In the genomic region with DNA sequence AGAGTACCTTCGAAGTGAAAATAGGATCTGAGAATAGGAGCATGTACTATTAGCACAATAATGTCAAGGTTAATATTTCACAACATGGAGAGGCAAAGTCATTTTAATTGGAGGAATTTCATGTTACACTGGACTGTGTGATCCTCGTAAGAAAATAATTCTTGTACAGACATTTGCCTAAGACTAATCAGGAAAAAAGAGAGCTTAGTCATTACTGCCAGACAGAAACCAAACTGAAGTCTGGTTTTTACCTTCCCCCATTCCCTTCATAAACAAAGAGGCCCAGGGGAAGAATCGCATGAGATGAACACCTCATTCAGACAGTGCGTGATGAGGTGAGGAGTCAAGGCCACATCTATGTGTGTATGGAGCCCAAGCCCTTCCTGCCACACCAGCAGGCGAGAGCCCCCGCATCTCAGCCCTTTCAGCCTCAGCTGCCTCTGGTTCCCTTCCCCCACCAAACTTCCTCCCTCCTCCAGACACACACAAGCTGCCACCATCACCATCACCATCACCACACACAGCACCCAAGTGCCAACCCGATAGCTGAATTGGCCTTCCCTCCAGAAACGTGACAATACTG, we compare ENCODE assay signal across 1 cellular context.
TF ChIP-seq lines count a peak whose summit lies in the region.

No MANE protein-coding gene starts in this region.

TF ChIP-seq in HepG2, 621 proteins besides CTCF, POLR2A, EP300 and RAD21 (continued from another document and continues in another):
- TF ChIP-seq ZC3H4 (CRISPR knock-in tag; IDR thresholded peaks at IDR 0.05; ENCODE audit: borderline replicate concordance) (no peak; the same call in 1 of the 2 replicates), RBFOX2 (IDR thresholded peaks at IDR 0.05; ENCODE audit: low read depth, low read length) (no peak), KAT8 (CRISPR knock-in tag; IDR thresholded peaks at IDR 0.05) (no peak), PAF1 (CRISPR knock-in tag; IDR thresholded peaks at IDR 0.05) (no peak), ZMYM2 (CRISPR knock-in tag; IDR thresholded peaks at IDR 0.05) (no peak), BORCS8-MEF2B (CRISPR knock-in tag; IDR thresholded peaks at IDR 0.05) (no peak), ZNF432 (CRISPR knock-in tag; IDR thresholded peaks at IDR 0.05; ENCODE audit: borderline replicate concordance) (no peak), YEATS2 (CRISPR knock-in tag; IDR thresholded peaks at IDR 0.05; ENCODE audit: borderline replicate concordance) (no peak), DNMT3B (CRISPR knock-in tag; conservative IDR thresholded peaks at IDR 0.05) (no peak), ZNF224 (CRISPR knock-in tag; IDR thresholded peaks at IDR 0.05) (no peak), MXD1 (CRISPR knock-in tag; IDR thresholded peaks at IDR 0.05) (no peak), RFX3 (CRISPR knock-in tag; IDR thresholded peaks at IDR 0.05) (no peak), ZNF230 (CRISPR knock-in tag; IDR thresholded peaks at IDR 0.05) (no peak), E2F1 (CRISPR knock-in tag; IDR thresholded peaks at IDR 0.05) (no peak), HDAC2 (CRISPR knock-in tag; IDR thresholded peaks at IDR 0.05) (peak; percentile 41; the same call in 1 of the 2 replicates), BRD4 (CRISPR knock-in tag; IDR thresholded peaks at IDR 0.05) (no peak), ZNF782 (CRISPR knock-in tag; IDR thresholded peaks at IDR 0.05; ENCODE audit: borderline replicate concordance) (no peak), FOXJ3 (CRISPR knock-in tag; IDR thresholded peaks at IDR 0.05; ENCODE audit: borderline replicate concordance) (peak; percentile 26; the same call in 1 of the 2 replicates), ZNF749 (CRISPR knock-in tag; IDR thresholded peaks at IDR 0.05; ENCODE audit: borderline replicate concordance) (no peak), SOX6 (IDR thresholded peaks at IDR 0.05) (no peak), SOX6 (CRISPR knock-in tag; IDR thresholded peaks at IDR 0.05) (peak; percentile 80), ELF1 (CRISPR knock-in tag; IDR thresholded peaks at IDR 0.05) (no peak), ESRRA (CRISPR knock-in tag; IDR thresholded peaks at IDR 0.05; ENCODE audit: low read depth) (no peak), ZNF274 (CRISPR knock-in tag; IDR thresholded peaks at IDR 0.05) (no peak), ZNF556 (CRISPR knock-in tag; IDR thresholded peaks at IDR 0.05; ENCODE audit: borderline replicate concordance) (no peak), ZNF441 (CRISPR knock-in tag; IDR thresholded peaks at IDR 0.05; ENCODE audit: borderline replicate concordance) (no peak), ZNF687 (CRISPR knock-in tag; IDR thresholded peaks at IDR 0.05) (no peak), ARNT2 (CRISPR knock-in tag; IDR thresholded peaks at IDR 0.05; ENCODE audit: low read depth) (no peak), SAFB2 (CRISPR knock-in tag; IDR thresholded peaks at IDR 0.05; ENCODE audit: borderline replicate concordance, low read depth) (no peak), PCBP1 (IDR thresholded peaks at IDR 0.05; ENCODE audit: borderline replicate concordance, low read depth, low read length) (no peak)
- TF ChIP-seq, protein P1, sequence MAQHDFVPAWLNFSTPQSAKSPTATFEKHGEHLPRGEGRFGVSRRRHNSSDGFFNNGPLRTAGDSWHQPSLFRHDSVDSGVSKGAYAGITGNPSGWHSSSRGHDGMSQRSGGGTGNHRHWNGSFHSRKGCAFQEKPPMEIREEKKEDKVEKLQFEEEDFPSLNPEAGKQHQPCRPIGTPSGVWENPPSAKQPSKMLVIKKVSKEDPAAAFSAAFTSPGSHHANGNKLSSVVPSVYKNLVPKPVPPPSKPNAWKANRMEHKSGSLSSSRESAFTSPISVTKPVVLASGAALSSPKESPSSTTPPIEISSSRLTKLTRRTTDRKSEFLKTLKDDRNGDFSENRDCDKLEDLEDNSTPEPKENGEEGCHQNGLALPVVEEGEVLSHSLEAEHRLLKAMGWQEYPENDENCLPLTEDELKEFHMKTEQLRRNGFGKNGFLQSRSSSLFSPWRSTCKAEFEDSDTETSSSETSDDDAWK (CRISPR knock-in tag; IDR thresholded peaks at IDR 0.05), result no peak
- TF ChIP-seq, protein P2, sequence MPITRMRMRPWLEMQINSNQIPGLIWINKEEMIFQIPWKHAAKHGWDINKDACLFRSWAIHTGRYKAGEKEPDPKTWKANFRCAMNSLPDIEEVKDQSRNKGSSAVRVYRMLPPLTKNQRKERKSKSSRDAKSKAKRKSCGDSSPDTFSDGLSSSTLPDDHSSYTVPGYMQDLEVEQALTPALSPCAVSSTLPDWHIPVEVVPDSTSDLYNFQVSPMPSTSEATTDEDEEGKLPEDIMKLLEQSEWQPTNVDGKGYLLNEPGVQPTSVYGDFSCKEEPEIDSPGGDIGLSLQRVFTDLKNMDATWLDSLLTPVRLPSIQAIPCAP (CRISPR knock-in tag; IDR thresholded peaks at IDR 0.05; ENCODE audit: low read depth), result no peak
- TF ChIP-seq, protein P3, sequence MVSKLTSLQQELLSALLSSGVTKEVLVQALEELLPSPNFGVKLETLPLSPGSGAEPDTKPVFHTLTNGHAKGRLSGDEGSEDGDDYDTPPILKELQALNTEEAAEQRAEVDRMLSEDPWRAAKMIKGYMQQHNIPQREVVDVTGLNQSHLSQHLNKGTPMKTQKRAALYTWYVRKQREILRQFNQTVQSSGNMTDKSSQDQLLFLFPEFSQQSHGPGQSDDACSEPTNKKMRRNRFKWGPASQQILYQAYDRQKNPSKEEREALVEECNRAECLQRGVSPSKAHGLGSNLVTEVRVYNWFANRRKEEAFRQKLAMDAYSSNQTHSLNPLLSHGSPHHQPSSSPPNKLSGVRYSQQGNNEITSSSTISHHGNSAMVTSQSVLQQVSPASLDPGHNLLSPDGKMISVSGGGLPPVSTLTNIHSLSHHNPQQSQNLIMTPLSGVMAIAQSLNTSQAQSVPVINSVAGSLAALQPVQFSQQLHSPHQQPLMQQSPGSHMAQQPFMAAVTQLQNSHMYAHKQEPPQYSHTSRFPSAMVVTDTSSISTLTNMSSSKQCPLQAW (CRISPR knock-in tag; IDR thresholded peaks at IDR 0.05), result no peak
- TF ChIP-seq, protein P4, sequence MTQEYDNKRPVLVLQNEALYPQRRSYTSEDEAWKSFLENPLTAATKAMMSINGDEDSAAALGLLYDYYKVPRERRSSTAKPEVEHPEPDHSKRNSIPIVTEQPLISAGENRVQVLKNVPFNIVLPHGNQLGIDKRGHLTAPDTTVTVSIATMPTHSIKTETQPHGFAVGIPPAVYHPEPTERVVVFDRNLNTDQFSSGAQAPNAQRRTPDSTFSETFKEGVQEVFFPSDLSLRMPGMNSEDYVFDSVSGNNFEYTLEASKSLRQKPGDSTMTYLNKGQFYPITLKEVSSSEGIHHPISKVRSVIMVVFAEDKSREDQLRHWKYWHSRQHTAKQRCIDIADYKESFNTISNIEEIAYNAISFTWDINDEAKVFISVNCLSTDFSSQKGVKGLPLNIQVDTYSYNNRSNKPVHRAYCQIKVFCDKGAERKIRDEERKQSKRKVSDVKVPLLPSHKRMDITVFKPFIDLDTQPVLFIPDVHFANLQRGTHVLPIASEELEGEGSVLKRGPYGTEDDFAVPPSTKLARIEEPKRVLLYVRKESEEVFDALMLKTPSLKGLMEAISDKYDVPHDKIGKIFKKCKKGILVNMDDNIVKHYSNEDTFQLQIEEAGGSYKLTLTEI (CRISPR knock-in tag; conservative IDR thresholded peaks at IDR 0.05), result no peak
- TF ChIP-seq, protein P5, sequence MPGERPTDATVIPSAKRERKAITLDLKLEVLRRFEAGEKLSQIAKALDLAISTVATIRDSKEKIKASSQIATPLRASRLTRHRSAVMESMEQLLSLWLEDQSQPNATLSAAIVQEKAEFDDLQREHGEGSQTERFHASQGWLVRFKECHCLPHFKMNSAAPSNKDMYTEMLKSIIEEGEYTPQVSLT (CRISPR knock-in tag; IDR thresholded peaks at IDR 0.05; ENCODE audit: borderline replicate concordance, low read depth), result no peak
- TF ChIP-seq, protein P6, sequence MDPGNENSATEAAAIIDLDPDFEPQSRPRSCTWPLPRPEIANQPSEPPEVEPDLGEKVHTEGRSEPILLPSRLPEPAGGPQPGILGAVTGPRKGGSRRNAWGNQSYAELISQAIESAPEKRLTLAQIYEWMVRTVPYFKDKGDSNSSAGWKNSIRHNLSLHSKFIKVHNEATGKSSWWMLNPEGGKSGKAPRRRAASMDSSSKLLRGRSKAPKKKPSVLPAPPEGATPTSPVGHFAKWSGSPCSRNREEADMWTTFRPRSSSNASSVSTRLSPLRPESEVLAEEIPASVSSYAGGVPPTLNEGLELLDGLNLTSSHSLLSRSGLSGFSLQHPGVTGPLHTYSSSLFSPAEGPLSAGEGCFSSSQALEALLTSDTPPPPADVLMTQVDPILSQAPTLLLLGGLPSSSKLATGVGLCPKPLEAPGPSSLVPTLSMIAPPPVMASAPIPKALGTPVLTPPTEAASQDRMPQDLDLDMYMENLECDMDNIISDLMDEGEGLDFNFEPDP (CRISPR knock-in tag; conservative IDR thresholded peaks at IDR 0.05), result no peak
- TF ChIP-seq, protein P7, sequence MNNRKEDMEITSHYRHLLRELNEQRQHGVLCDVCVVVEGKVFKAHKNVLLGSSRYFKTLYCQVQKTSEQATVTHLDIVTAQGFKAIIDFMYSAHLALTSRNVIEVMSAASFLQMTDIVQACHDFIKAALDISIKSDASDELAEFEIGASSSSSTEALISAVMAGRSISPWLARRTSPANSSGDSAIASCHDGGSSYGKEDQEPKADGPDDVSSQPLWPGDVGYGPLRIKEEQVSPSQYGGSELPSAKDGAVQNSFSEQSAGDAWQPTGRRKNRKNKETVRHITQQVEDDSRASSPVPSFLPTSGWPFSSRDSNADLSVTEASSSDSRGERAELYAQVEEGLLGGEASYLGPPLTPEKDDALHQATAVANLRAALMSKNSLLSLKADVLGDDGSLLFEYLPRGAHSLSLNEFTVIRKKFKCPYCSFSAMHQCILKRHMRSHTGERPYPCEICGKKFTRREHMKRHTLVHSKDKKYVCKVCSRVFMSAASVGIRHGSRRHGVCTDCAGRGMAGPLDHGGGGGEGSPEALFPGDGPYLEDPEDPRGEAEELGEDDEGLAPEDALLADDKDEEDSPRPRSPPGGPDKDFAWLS (CRISPR knock-in tag; IDR thresholded peaks at IDR 0.05; ENCODE audit: borderline replicate concordance), result no peak
- TF ChIP-seq, protein P8, sequence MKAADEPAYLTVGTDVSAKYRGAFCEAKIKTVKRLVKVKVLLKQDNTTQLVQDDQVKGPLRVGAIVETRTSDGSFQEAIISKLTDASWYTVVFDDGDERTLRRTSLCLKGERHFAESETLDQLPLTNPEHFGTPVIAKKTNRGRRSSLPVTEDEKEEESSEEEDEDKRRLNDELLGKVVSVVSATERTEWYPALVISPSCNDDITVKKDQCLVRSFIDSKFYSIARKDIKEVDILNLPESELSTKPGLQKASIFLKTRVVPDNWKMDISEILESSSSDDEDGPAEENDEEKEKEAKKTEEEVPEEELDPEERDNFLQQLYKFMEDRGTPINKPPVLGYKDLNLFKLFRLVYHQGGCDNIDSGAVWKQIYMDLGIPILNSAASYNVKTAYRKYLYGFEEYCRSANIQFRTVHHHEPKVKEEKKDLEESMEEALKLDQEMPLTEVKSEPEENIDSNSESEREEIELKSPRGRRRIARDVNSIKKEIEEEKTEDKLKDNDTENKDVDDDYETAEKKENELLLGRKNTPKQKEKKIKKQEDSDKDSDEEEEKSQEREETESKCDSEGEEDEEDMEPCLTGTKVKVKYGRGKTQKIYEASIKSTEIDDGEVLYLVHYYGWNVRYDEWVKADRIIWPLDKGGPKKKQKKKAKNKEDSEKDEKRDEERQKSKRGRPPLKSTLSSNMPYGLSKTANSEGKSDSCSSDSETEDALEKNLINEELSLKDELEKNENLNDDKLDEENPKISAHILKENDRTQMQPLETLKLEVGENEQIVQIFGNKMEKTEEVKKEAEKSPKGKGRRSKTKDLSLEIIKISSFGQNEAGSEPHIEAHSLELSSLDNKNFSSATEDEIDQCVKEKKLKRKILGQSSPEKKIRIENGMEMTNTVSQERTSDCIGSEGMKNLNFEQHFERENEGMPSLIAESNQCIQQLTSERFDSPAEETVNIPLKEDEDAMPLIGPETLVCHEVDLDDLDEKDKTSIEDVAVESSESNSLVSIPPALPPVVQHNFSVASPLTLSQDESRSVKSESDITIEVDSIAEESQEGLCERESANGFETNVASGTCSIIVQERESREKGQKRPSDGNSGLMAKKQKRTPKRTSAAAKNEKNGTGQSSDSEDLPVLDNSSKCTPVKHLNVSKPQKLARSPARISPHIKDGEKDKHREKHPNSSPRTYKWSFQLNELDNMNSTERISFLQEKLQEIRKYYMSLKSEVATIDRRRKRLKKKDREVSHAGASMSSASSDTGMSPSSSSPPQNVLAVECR (CRISPR knock-in tag; IDR thresholded peaks at IDR 0.05; ENCODE audit: borderline replicate concordance), result no peak
